Comparison of ENCODE assay signal across 30 cellular contexts in the genomic region with DNA sequence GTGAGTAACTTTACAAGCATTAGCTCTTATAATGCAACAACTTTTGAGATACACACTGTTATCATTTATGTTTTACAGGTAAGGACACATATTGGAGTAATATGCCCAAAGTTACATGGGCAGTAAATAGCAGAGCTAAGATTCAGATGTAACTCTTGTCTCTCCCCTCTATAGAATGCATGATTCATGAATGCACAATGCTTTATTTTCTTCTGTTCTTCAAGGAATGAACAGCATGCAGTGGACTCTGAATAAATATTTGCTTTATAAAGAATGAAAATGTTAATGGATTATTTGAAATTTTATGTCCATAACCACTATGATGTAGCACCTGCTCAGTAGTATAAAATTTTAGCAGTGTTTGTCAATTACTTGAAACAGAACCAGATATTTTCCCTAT.
"Had no signal": no experiment of that assay in that cellular context is flagged by ENCODE, and none has a peak within 500 bp of the region (broad histone marks: within the 10 kb centered on the region; RNA-seq: fewer than 3 reads in every experiment).

No MANE protein-coding gene starts in this region.

- H3K27ac ChIP-seq: neutrophil, pancreas, prostate gland, right atrium auricular region, right lobe of liver, sigmoid colon, skin epidermis, spleen, thoracic aorta, thyroid gland, tibial nerve, upper lobe of left lung, vagina had no signal

- H3K9me3 ChIP-seq: neutrophil, pancreas, prostate gland, right atrium auricular region, right lobe of liver, sigmoid colon, thoracic aorta, thyroid gland, tibial nerve, upper lobe of left lung, vagina had no signal

- H3K4me1 ChIP-seq: pancreas, prostate gland, right atrium auricular region, right lobe of liver, sigmoid colon, spleen, thyroid gland, tibial nerve, upper lobe of left lung, vagina had no signal

- H3K27me3 ChIP-seq: neutrophil, pancreas, right atrium auricular region, right lobe of liver, sigmoid colon, spleen, thyroid gland, tibial nerve, upper lobe of left lung, vagina had no signal

- H3K4me2 ChIP-seq: smooth muscle cell had no signal

- DNase-seq: naive thymus-derived CD8-positive, alpha-beta T cell; nephron progenitor cell; nucleus accumbens; pancreas; retina; right lobe of liver; sigmoid colon; spleen; stimulated activated CD4-positive, alpha-beta T cell treated with anti-CD3 and anti-CD28 coated beads, Interleukin-12 subunit alpha, Interleukin-12 subunit beta, amount 100 ng/mL, for 4 hours; stimulated activated CD4-positive, alpha-beta T cell treated with anti-CD3 and anti-CD28 coated beads, Interleukin-1b, Interleukin-23, amount 100 ng/mL, for 48 hours; stimulated activated CD4-positive, alpha-beta T cell treated with anti-CD3 and anti-CD28 coated beads, Interleukin-4, amount 100 ng/mL, for 1 hour; stimulated activated CD4-positive, alpha-beta T cell treated with anti-CD3 and anti-CD28 coated beads, Interleukin-4, amount 100 ng/mL, for 4 hours; stimulated activated CD8-positive, alpha-beta memory T cell treated with anti-CD3 and anti-CD28 coated beads, Interleukin-4, amount 100 ng/mL, for 48 hours; stimulated activated naive CD4-positive, alpha-beta T cell; stimulated activated naive CD8-positive, alpha-beta T cell treated with anti-CD3 and anti-CD28 coated beads, Interleukin-15, amount 100 ng/mL, for 72 hours; stimulated activated naive CD8-positive, alpha-beta T cell treated with anti-CD3 and anti-CD28 coated beads, Interleukin-15, Interleukin-2, amounts not matched to agents 100 U/mL and 50 U/mL, for 24 hours; substantia nigra; thyroid gland; trophoblast cell; upper lobe of left lung had no signal

- ATAC-seq: naive thymus-derived CD8-positive, alpha-beta T cell; natural killer cell treated with Interleukin-12 subunit alpha and Interleukin-12 subunit beta and Interleukin-15 and Interleukin-18, amount 100 ng/mL, for 72 hours; pancreas; right lobe of liver; stimulated activated memory B cell treated with anti-CD40 and anti-IgM and Interleukin-4, amounts not matched to agents 10 μg/mL and 1 μg/mL and 100 μg/mL, for 72 hours; stimulated activated naive CD8-positive, alpha-beta T cell treated with anti-CD3 and anti-CD28 coated beads, Interleukin-15, amount 100 ng/mL, for 72 hours; stimulated activated naive CD8-positive, alpha-beta T cell treated with anti-CD3 and anti-CD28 coated beads, Interleukin-15, Interleukin-2, amounts not matched to agents 100 U/mL and 50 U/mL, for 24 hours had no signal

- H3K4me3 ChIP-seq: pancreas, prostate gland, right atrium auricular region, right lobe of liver, sigmoid colon, skin epidermis, smooth muscle cell, spleen, thoracic aorta, thyroid gland, tibial nerve, upper lobe of left lung, vagina had no signal

- H3K36me3 ChIP-seq: neutrophil, pancreas, prostate gland, right atrium auricular region, right lobe of liver, sigmoid colon, spleen, thoracic aorta, thyroid gland, tibial nerve, upper lobe of left lung, vagina had no signal
